Comparison of ENCODE assay signal across 19 cellular contexts in genomic region chr6:111809264-111809663, GRCh38.
A peak's percentile ranks its signal among the peaks of the same experiment; 100 is the strongest.
DNase-seq lines count a peak whose midpoint lies in the region; ATAC-seq and TF ChIP-seq lines count a peak whose summit lies in the region.
"Had no signal": no experiment of that assay in that cellular context is flagged by ENCODE, and none has a peak within 500 bp of the region (broad histone marks: within the 10 kb centered on the region; RNA-seq: fewer than 3 reads in every experiment).

No MANE protein-coding gene starts in this region.

- H3K9me3 ChIP-seq in GM23248 (ENCODE audit: low read depth) (no peaks in the 10 kb centered on the region), T-helper 17 cell (ENCODE audit: control insufficient read depth, low read length, poor library complexity, severe bottlenecking) (no peaks in the 10 kb centered on the region), PC-3 (ENCODE audit: low read length) (no peaks in the 10 kb centered on the region)

- no peak overlapping the region for H3K4me2 ChIP-seq in GM23248 (ENCODE audit: unreplicated experiment)
- H3K4me2 ChIP-seq in PC-3 (ENCODE audit: low read length) = no peak overlapping the region

- H3K79me2 ChIP-seq in GM23248 (ENCODE audit: insufficient read depth) = peaks cover 85% of the 10 kb centered on the region
- no peaks in the 10 kb centered on the region for H3K79me2 ChIP-seq in PC-3 (ENCODE audit: low read length)

- no peak overlapping the region for H3K4me3 Mint-ChIP-seq in activated CD4-positive, alpha-beta T cell treated with anti-CD3 and anti-CD28 coated beads, Interleukin-2, amount 10 ng/mL, durations not matched to agents 24 days and 14 days
- no peak overlapping the region for H3K4me3 Mint-ChIP-seq in T-helper 17 cell
- H3K4me3 Mint-ChIP-seq: endodermal cell, HFFc6, mesothelial cell of epicardium had no signal

- CTCF ChIA-PET in PC-3 (lab: Charles Lee) = interaction anchor here (0.6 kb wide), 1 partner anchor 202 kb away, joined by 3 read pairs; no protein-coding TSS in a partner anchor

- H3K36me3 Mint-ChIP-seq in activated CD4-positive, alpha-beta T cell treated with anti-CD3 and anti-CD28 coated beads, Interleukin-2, amount 10 ng/mL, durations not matched to agents 24 days and 14 days (ENCODE audit: low read depth) = peaks cover 67% of the 10 kb centered on the region
- H3K36me3 Mint-ChIP-seq in T-helper 17 cell (ENCODE audit: low read depth) = no peaks in the 10 kb centered on the region

- no peak for TF ChIP-seq CTCF in PC-3 (conservative IDR thresholded peaks at IDR 0.05; ENCODE audit: low read depth, low read length)

- H3K36me3 ChIP-seq in GM23248 (ENCODE audit: low read depth) (0 out of 2 replicates have a peak, but pooled peaks cover 3% of the 10 kb centered on the region), PC-3 (ENCODE audit: low read depth, low read length) (no peaks in the 10 kb centered on the region)

- H3K9me2 ChIP-seq in GM23248 (ENCODE audit: insufficient read depth) (no peaks in the 10 kb centered on the region), PC-3 (replicated peaks; ENCODE audit: low read length) (no peaks in the 10 kb centered on the region)

- H2AFZ ChIP-seq in GM23248 (no peak overlapping the region), PC-3 (ENCODE audit: low read length) (no peak overlapping the region)

- H3K27ac ChIP-seq in GM23248 (no peak overlapping the region; the same call in 1 of the 2 replicates), PC-3 (ENCODE audit: low read length) (no peak overlapping the region)

- H3K27me3 ChIP-seq in GM23248 (replicated peaks; ENCODE audit: insufficient read depth) (no peaks in the 10 kb centered on the region), PC-3 (ENCODE audit: low read length) (no peaks in the 10 kb centered on the region)

- H3K4me3 ChIP-seq in GM23248 (no peak overlapping the region), PC-3 (ENCODE audit: low read length) (no peak overlapping the region)

- peaks cover 89% of the 10 kb centered on the region for H3K4me1 Mint-ChIP-seq in activated CD4-positive, alpha-beta T cell treated with anti-CD3 and anti-CD28 coated beads, Interleukin-2, amount 10 ng/mL, durations not matched to agents 24 days and 14 days
- peaks cover 76% of the 10 kb centered on the region for H3K4me1 Mint-ChIP-seq in T-helper 17 cell

- no peaks in the 10 kb centered on the region for H3K27me3 Mint-ChIP-seq in activated CD4-positive, alpha-beta T cell treated with anti-CD3 and anti-CD28 coated beads, Interleukin-2, amount 10 ng/mL, durations not matched to agents 24 days and 14 days
- H3K27me3 Mint-ChIP-seq in T-helper 17 cell = no peaks in the 10 kb centered on the region
- H3K27me3 Mint-ChIP-seq: type B pancreatic cell had no signal

- ATAC-seq in T-helper 17 cell (no peak), PC-3 (no peak), HG02884 (IDR thresholded peaks at IDR 0.05; ENCODE audit: unreplicated experiment) (no peak), HG03159 (IDR thresholded peaks at IDR 0.05; ENCODE audit: unreplicated experiment) (no peak)

- peak; percentile 48 for DNase-seq in activated CD4-positive, alpha-beta T cell treated with anti-CD3 and anti-CD28 coated beads, Interleukin-2, amount 10 ng/mL, durations not matched to agents 24 days and 14 days
- no peak for DNase-seq in activated CD4-positive, alpha-beta T cell treated with anti-CD3 and anti-CD28 coated beads, Interleukin-2, amount 50 U/mL, for 4 hours
- DNase-seq in GM23248 (peak; percentile 64), T-helper 17 cell (no peak), glomerular visceral epithelial cell (ENCODE audit: extremely low spot score) (peak; percentile 41), PC-3 (no peak)
- DNase-seq: activated CD4-positive, CD25-positive, alpha-beta regulatory T cell; amygdala; endodermal cell; HFFc6; hippocampal formation; NCI-H1436; NCI-H446 treated with DMSO at 0.1 percent for 48 hours; SHP77 treated with DMSO at 0.1 percent for 48 hours; stimulated activated naive CD4-positive, alpha-beta T cell treated with Interleukin-2 at 50 U/mL for 16 hours had no signal

- in situ Hi-C loops in GM23248 (cut with MboI) = no loop called here

- H3F3A ChIP-seq in GM23248 (ENCODE audit: insufficient read depth) = peaks cover 35% of the 10 kb centered on the region
- H3F3A ChIP-seq in PC-3 (ENCODE audit: low read length, unreplicated experiment) = no peaks in the 10 kb centered on the region

- H3K9ac ChIP-seq in GM23248 (no peak overlapping the region), PC-3 (ENCODE audit: low read length) (no peak overlapping the region)

- H3K27ac Mint-ChIP-seq in activated CD4-positive, alpha-beta T cell treated with anti-CD3 and anti-CD28 coated beads, Interleukin-2, amount 10 ng/mL, durations not matched to agents 24 days and 14 days = peak overlapping the region; percentile 68
- peak overlapping the region; percentile 98 for H3K27ac Mint-ChIP-seq in T-helper 17 cell
- H3K27ac Mint-ChIP-seq: endodermal cell, HFFc6 had no signal

- H3K4me1 ChIP-seq in GM23248 (ENCODE audit: insufficient read depth) (peaks cover 58% of the 10 kb centered on the region), PC-3 (ENCODE audit: insufficient read depth, low read length) (peaks cover 68% of the 10 kb centered on the region)

- H4K20me1 ChIP-seq in GM23248 (ENCODE audit: insufficient read depth) (no peaks in the 10 kb centered on the region), PC-3 (ENCODE audit: low read length) (no peaks in the 10 kb centered on the region)

- H3K9me3 Mint-ChIP-seq in activated CD4-positive, alpha-beta T cell treated with anti-CD3 and anti-CD28 coated beads, Interleukin-2, amount 10 ng/mL, durations not matched to agents 24 days and 14 days = no peaks in the 10 kb centered on the region
- H3K9me3 Mint-ChIP-seq: endodermal cell, HFFc6, mesothelial cell of epicardium, type B pancreatic cell had no signal

- WGBS in GM23248 (ENCODE audit: low coverage in 1 of 2, low lambda C conversion rate in 2 of 2, missing lambda C conversion rate in 2 of 2), 2 experiments = 70 to 78% methylated on average over 5 of the region's 5 CpGs

- no TSS peak for BruUV-seq in PC-3 (replicated peaks; lab: Mats Ljungman, UMichigan)

- intact Hi-C loops in activated CD4-positive, alpha-beta T cell treated with anti-CD3 and anti-CD28 coated beads, Interleukin-2, amount 10 ng/mL, durations not matched to agents 24 days and 14 days (cut with micrococcal nuclease) = loop anchor here (10.0 kb wide), 1 partner anchor 324 kb away; the partner anchor contains the start of gene REV3L
- intact Hi-C loops in PC-3 (cut with micrococcal nuclease) = no loop called here

- POLR2A ChIA-PET in PC-3 (lab: Charles Lee; ENCODE audit: unreplicated experiment) = no interaction called here

Comparison
In these comparisons a context has a peak if more than half of its experiments do, and no peak if none do; other contexts are left out.
1. DNase-seq: peak in activated CD4-positive, alpha-beta T cell treated with anti-CD3 and anti-CD28 coated beads, Interleukin-2, amount 10 ng/mL, durations not matched to agents 24 days and 14 days (single experiment), GM23248 (single experiment) and glomerular visceral epithelial cell (single experiment); none in activated CD4-positive, alpha-beta T cell treated with anti-CD3 and anti-CD28 coated beads, Interleukin-2, amount 50 U/mL, for 4 hours (0 of 2), T-helper 17 cell (0 of 3) and PC-3 (single experiment).